Comparison of ENCODE assay signal across 11 cellular contexts in the genomic region with DNA sequence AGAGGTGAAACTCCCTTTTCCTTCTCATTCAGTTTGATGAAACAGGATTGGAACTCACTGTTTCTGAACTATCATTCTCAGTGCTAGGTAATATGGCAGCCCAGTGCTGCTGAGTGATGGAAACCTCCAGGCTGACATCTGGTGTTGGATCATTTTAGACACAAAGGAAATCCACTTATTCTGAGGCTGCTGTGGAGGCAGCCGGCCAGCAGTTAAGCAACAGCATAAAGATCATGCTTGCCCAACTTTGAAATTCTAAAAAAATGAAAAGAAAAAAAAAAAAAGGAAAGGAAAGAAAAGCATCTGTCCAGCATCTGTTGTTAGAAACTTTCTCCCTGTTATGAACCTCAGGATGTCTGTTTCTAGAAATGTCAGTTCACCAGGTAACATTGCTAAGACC.
DNase-seq lines count a peak whose midpoint lies in the region; ATAC-seq, FAIRE-seq and TF ChIP-seq lines count a peak whose summit lies in the region.
"Had no signal": no experiment of that assay in that cellular context is flagged by ENCODE, and none has a peak within 500 bp of the region (broad histone marks: within the 10 kb centered on the region; RNA-seq: fewer than 3 reads in every experiment).

No MANE protein-coding gene starts in this region.

- no peak overlapping the region for H3K9ac ChIP-seq in astrocyte (ENCODE audit: low read length)

- no peak overlapping the region for H3K4me3 ChIP-seq in astrocyte (ENCODE audit: insufficient read depth, low read depth, low read length)
- no peak overlapping the region for H3K4me3 ChIP-seq in heart right ventricle
- H3K4me3 ChIP-seq in skeletal muscle cell (ENCODE audit: low read depth, low read length) = no peak overlapping the region
- H3K4me3 ChIP-seq in esophagus muscularis mucosa = no peak overlapping the region
- no peak overlapping the region for H3K4me3 ChIP-seq in vagina
- H3K4me3 ChIP-seq: breast epithelium had no signal

- DNase-seq in HCEC 1CT (peak; percentile 82), astrocyte (ENCODE audit: low read depth) (peak; percentile 33), heart right ventricle (peak; percentile 38 to 52), skeletal muscle cell (ENCODE audit: low read depth) (peak; percentile 71), esophagus muscularis mucosa (ENCODE audit: extremely low spot score) (no peak), vagina (ENCODE audit: extremely low spot score in 2 of 2) (no peak)
- DNase-seq in activated naive CD4-positive, alpha-beta T cell treated with Interleukin-2 at 50 U/mL for 16 hours = no peak
- DNase-seq: activated T-cell treated with anti-CD3 and anti-CD28 coated beads for 4 hours had no signal

- TF ChIP-seq POLR2A in esophagus muscularis mucosa (IDR thresholded peaks at IDR 0.05; ENCODE audit: low read depth) = no peak
- no peak for TF ChIP-seq POLR2A in vagina (IDR thresholded peaks at IDR 0.05)

- no peak for FAIRE-seq in astrocyte (lab: Jason Lieb, UNC)
- FAIRE-seq: GM18507 had no signal

- no peaks in the 10 kb centered on the region for H3K4me1 ChIP-seq in astrocyte (ENCODE audit: insufficient read depth, low read length)
- peaks cover 0 to 5% (median 0%) of the 10 kb centered on the region in 9 donors for H3K4me1 ChIP-seq in heart right ventricle
- peaks cover 0 to 7% (median 3%) of the 10 kb centered on the region in 4 donors for H3K4me1 ChIP-seq in esophagus muscularis mucosa
- no peaks in the 10 kb centered on the region for H3K4me1 ChIP-seq in vagina
- H3K4me1 ChIP-seq: breast epithelium had no signal

- H3K9me3 Mint-ChIP-seq in astrocyte (ENCODE audit: unreplicated experiment) = no peaks in the 10 kb centered on the region

- H3K36me3 ChIP-seq in astrocyte (ENCODE audit: insufficient read depth, low read length) (no peaks in the 10 kb centered on the region), heart right ventricle (no peaks in the 10 kb centered on the region), esophagus muscularis mucosa (no peaks in the 10 kb centered on the region), vagina (no peaks in the 10 kb centered on the region)
- H3K36me3 ChIP-seq: breast epithelium had no signal

- H3K27ac ChIP-seq in astrocyte (ENCODE audit: low read depth, low read length) = no peak overlapping the region
- H3K27ac ChIP-seq in heart right ventricle = peak overlapping the region in 2 of 10 donors; percentile 28 to 39
- peak overlapping the region in 1 of 4 donors; percentile 45 for H3K27ac ChIP-seq in esophagus muscularis mucosa (replicated peaks in 1 of 4)
- no peak overlapping the region for H3K27ac ChIP-seq in vagina
- H3K27ac ChIP-seq: breast epithelium had no signal

- no peak for TF ChIP-seq CTCF in astrocyte (IDR thresholded peaks at IDR 0.05; ENCODE audit: insufficient read depth, low read depth, low read length)
- no peak for TF ChIP-seq CTCF in heart right ventricle (IDR thresholded peaks at IDR 0.05)
- TF ChIP-seq CTCF in esophagus muscularis mucosa (IDR thresholded peaks at IDR 0.05) = no peak
- TF ChIP-seq CTCF in vagina (IDR thresholded peaks at IDR 0.05) = no peak

- H3K27me3 Mint-ChIP-seq in astrocyte (ENCODE audit: low read depth, unreplicated experiment) = no peaks in the 10 kb centered on the region

- WGBS in heart right ventricle, 2 donors = 64 to 76% methylated on average over 1 of the region's 1 CpG
- 55% methylated on average over 1 of the region's 1 CpG for WGBS in esophagus muscularis mucosa

- no peak for TF ChIP-seq EP300 in esophagus muscularis mucosa (IDR thresholded peaks at IDR 0.05)

- H3K4me1 Mint-ChIP-seq in astrocyte (ENCODE audit: low read depth, unreplicated experiment) = peaks cover 10% of the 10 kb centered on the region

- no peaks in the 10 kb centered on the region for H3K36me3 Mint-ChIP-seq in astrocyte (ENCODE audit: low read depth, unreplicated experiment)

- H4K20me1 ChIP-seq in astrocyte (ENCODE audit: insufficient read depth, low read length) = no peaks in the 10 kb centered on the region

- no peaks in the 10 kb centered on the region for H3K79me2 ChIP-seq in astrocyte (ENCODE audit: insufficient read depth, low read length)

- no peak overlapping the region for H3K4me3 Mint-ChIP-seq in astrocyte (ENCODE audit: unreplicated experiment)

- H3K9me3 ChIP-seq in astrocyte (ENCODE audit: insufficient read depth, low read depth, low read length) (no peaks in the 10 kb centered on the region), heart right ventricle (no peaks in the 10 kb centered on the region), esophagus muscularis mucosa (no peaks in the 10 kb centered on the region), vagina (no peaks in the 10 kb centered on the region)
- H3K9me3 ChIP-seq: breast epithelium had no signal

- intact Hi-C loops in heart right ventricle (cut with DNase I) = no loop called here
- intact Hi-C loops in esophagus muscularis mucosa (cut with DNase I) = no loop called here
- intact Hi-C loops in vagina (cut with DNase I) = no loop called here

- no peak overlapping the region for H3K4me2 ChIP-seq in astrocyte (ENCODE audit: low read length)

- H3K27ac Mint-ChIP-seq in astrocyte (ENCODE audit: unreplicated experiment) = no peak overlapping the region

- ATAC-seq in heart right ventricle (peak; percentile 58 to 95 (median 90)), GM19328 (IDR thresholded peaks at IDR 0.05; ENCODE audit: unreplicated experiment) (no peak)

- H3K27me3 ChIP-seq in astrocyte (ENCODE audit: insufficient read depth, low read length) (no peaks in the 10 kb centered on the region), heart right ventricle (no peaks in the 10 kb centered on the region), esophagus muscularis mucosa (no peaks in the 10 kb centered on the region), vagina (no peaks in the 10 kb centered on the region)
- H3K27me3 ChIP-seq: breast epithelium had no signal

- no peak overlapping the region for H2AFZ ChIP-seq in astrocyte (ENCODE audit: low read depth, low read length)

Comparison
In these comparisons a context has a peak if more than half of its experiments do, and no peak if none do; other contexts are left out.
1. DNase-seq: peak in HCEC 1CT (single experiment), astrocyte (single experiment), heart right ventricle (2 of 2) and skeletal muscle cell (single experiment); none in activated naive CD4-positive, alpha-beta T cell treated with Interleukin-2 at 50 U/mL for 16 hours (single experiment), esophagus muscularis mucosa (single experiment) and vagina (0 of 2).